ENCODE assay signal across 16 cellular contexts in the genomic region with DNA sequence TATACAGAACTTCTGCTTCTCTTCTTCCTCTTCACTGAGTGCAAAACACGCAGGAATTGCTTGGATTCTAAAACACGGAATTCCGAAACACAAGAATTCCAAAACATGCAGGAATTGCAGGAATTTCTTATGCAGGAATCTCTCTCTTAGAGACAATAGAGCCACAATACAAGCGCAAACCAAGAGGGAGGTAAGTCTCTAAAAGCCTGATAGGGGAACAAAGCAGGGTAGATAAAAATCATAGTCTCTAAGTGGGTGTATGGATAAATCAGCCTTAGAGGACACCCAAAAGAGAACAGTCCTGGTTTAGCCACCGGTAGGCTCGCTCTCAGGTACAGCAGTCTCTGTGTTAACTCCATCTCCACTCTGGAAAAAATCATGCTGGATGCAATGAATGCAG.
"Had no signal": no experiment of that assay in that cellular context is flagged by ENCODE, and none has a peak within 500 bp of the region (broad histone marks: within the 10 kb centered on the region; RNA-seq: fewer than 3 reads in every experiment).

No MANE protein-coding gene starts in this region.

- ATAC-seq: activated CD8-positive, alpha-beta memory T cell treated with anti-CD3 and anti-CD28 coated beads, Interleukin-2, amount 10 ng/mL, durations not matched to agents 7 days and 5 days; gastroesophageal sphincter; left colon; lower lobe of right lung; pancreas; upper lobe of right lung had no signal

- H3K27me3 ChIP-seq: ascending aorta, gastroesophageal sphincter, pancreas, stomach, testis, upper lobe of right lung had no signal

- H3K4me1 ChIP-seq: ascending aorta, lower lobe of right lung, pancreas, stomach, upper lobe of right lung had no signal

- H3K9me3 ChIP-seq: ascending aorta, gastroesophageal sphincter, lower lobe of right lung, pancreas, stomach, testis, upper lobe of right lung had no signal

- DNase-seq: activated CD4-positive, alpha-beta T cell treated with anti-CD3 and anti-CD28 coated beads for 1 hour; activated CD4-positive, alpha-beta T cell treated with anti-CD3 and anti-CD28 coated beads, Interleukin-2, amount 50 U/mL, for 4 hours; activated CD8-positive, alpha-beta memory T cell treated with anti-CD3 and anti-CD28 coated beads, Interleukin-2, amount 10 ng/mL, durations not matched to agents 7 days and 5 days; activated naive CD4-positive, alpha-beta T cell treated with anti-CD3 and anti-CD28 coated beads, Interleukin-2, amount 10 ng/mL, durations not matched to agents 7 days and 5 days; activated T-cell treated with anti-CD3 and anti-CD28 coated beads, Interleukin-2, amount 50 U/mL, for 1 hour; left colon; lower lobe of right lung; midbrain; pancreas; stimulated activated CD4-positive, alpha-beta T cell treated with anti-CD3 and anti-CD28 coated beads, Interleukin-2, amount 100 ng/mL, for 24 hours; stomach; T-helper 1 cell; testis; upper lobe of right lung had no signal

- H3K27ac ChIP-seq: ascending aorta, gastroesophageal sphincter, lower lobe of right lung, pancreas, stomach, testis, upper lobe of right lung had no signal

- H3K4me3 ChIP-seq: ascending aorta, gastroesophageal sphincter, lower lobe of right lung, pancreas, stomach, testis, upper lobe of right lung had no signal

- H3K36me3 ChIP-seq: ascending aorta, gastroesophageal sphincter, lower lobe of right lung, pancreas, stomach, upper lobe of right lung had no signal
